Comparison of ENCODE assay signal across 6 cellular contexts in genomic region chr16:30077656-30078055, GRCh38. TPM values are rescaled to one million over a fixed set of nuclear protein-coding genes. Genes with fewer than 3 reads are reported as not detected.
DNase-seq lines count a peak whose midpoint lies in the region; ATAC-seq, FAIRE-seq and TF ChIP-seq lines count a peak whose summit lies in the region.

No MANE protein-coding gene starts in this region.

- peak overlapping the region; percentile 43 for H3K9ac ChIP-seq in NT2/D1 (ENCODE audit: insufficient read length, low read depth)
- H3K9ac ChIP-seq in fibroblast of lung (ENCODE audit: insufficient read depth, low read length), result peak overlapping the region; percentile 39

- H3K4me3 ChIP-seq in AG10803 (ENCODE audit: low read length) (peak overlapping the region; percentile 95), NT2/D1 (ENCODE audit: insufficient read length, low read depth) (no peak overlapping the region), fibroblast of lung (replicated peaks in 1 of 4; ENCODE audit: control extremely low read depth in 1 of 4, insufficient read depth in 1 of 4, low read depth in 3 of 4, low read length in 4 of 4) (peak overlapping the region in 2 of 4 experiments; percentile 73 to 89)

- FAIRE-seq in H54 (lab: Jason Lieb, UNC), result no peak

- no peak for TF ChIP-seq CTCF in AG10803 (conservative IDR thresholded peaks at IDR 0.05; ENCODE audit: low read length)
- no peak for TF ChIP-seq CTCF in fibroblast of lung (conservative IDR thresholded peaks at IDR 0.05 in 1 of 2, IDR thresholded peaks at IDR 0.05 in 1 of 2; ENCODE audit: low read depth in 1 of 2, low read length in 2 of 2)

- DNase-seq in AG10803 (ENCODE audit: low read depth) (no peak), NT2/D1 (ENCODE audit: low read depth, low spot score) (no peak), fibroblast of lung (ENCODE audit: low read depth in 2 of 2) (peak in 1 of 2 donors; percentile 34), H54 (ENCODE audit: insufficient read length, low spot score) (no peak), NCI-H1436 (lab: John Stamatoyannopoulos, UW) (no peak)

- ATAC-seq in GM19397 (IDR thresholded peaks at IDR 0.05; ENCODE audit: unreplicated experiment), result no peak

- peaks cover 46% of the 10 kb centered on the region for H3K79me2 ChIP-seq in fibroblast of lung (ENCODE audit: control insufficient read depth, insufficient read depth, low read length)

- H3K4me1 ChIP-seq in NT2/D1 (ENCODE audit: insufficient read depth, insufficient read length) (peaks cover 6% of the 10 kb centered on the region), fibroblast of lung (ENCODE audit: control insufficient read depth, extremely low read depth, insufficient read depth, low read length) (peaks cover 13% of the 10 kb centered on the region)

- no peaks in the 10 kb centered on the region for H3K9me3 ChIP-seq in NT2/D1 (ENCODE audit: insufficient read depth, low read length)
- no peaks in the 10 kb centered on the region for H3K9me3 ChIP-seq in fibroblast of lung (ENCODE audit: control insufficient read depth, insufficient read depth, low read depth, low read length)

- peaks cover 73% of the 10 kb centered on the region for H3K36me3 ChIP-seq in NT2/D1 (ENCODE audit: insufficient read depth, insufficient read length, low read length)
- H3K36me3 ChIP-seq in fibroblast of lung (ENCODE audit: control insufficient read depth, insufficient read depth, low read length), result peaks cover 31% of the 10 kb centered on the region

- peak overlapping the region; percentile 100 for H3K4me2 ChIP-seq in fibroblast of lung (ENCODE audit: extremely low read depth, insufficient read depth, low read length)

- no peak overlapping the region for H2AFZ ChIP-seq in fibroblast of lung (ENCODE audit: low read length)

- TF ChIP-seq POLR2A in H54 (IDR thresholded peaks at IDR 0.05; ENCODE audit: low read depth, low read length), result no peak

- no peaks in the 10 kb centered on the region for H4K20me1 ChIP-seq in fibroblast of lung (ENCODE audit: control insufficient read depth, extremely low read depth, insufficient read depth, low read length)

- peak overlapping the region; percentile 95 for H3K27ac ChIP-seq in fibroblast of lung (ENCODE audit: insufficient read depth, low read length)

- H3K27me3 ChIP-seq in NT2/D1 (ENCODE audit: insufficient read depth, insufficient read length) (no peaks in the 10 kb centered on the region), fibroblast of lung (ENCODE audit: control insufficient read depth, insufficient read depth, low read length) (no peaks in the 10 kb centered on the region)

RNA-seq across cellular contexts. Expression of gene PPP4C, which starts 1.9 kb away (rescaled TPM):
- 134 and 147 TPM in 2 replicates for total RNA-seq in fibroblast of lung
- 116 and 161 TPM in 2 replicates for polyA plus RNA-seq in fibroblast of lung
- 110 and 164 TPM in 2 replicates for polyA plus RNA-seq in fibroblast of lung (2012)
- 526 and 648 TPM in 2 replicates for polyA minus RNA-seq in fibroblast of lung (ENCODE audit: low replicate concordance)

RNA-seq across cellular contexts. Expression of gene ALDOA, which starts 12.1 kb away (rescaled TPM):
- total RNA-seq in fibroblast of lung, result 461 and 474 TPM in 2 replicates
- polyA plus RNA-seq in fibroblast of lung, result 1,015 and 1,066 TPM in 2 replicates
- 1,704 and 1,856 TPM in 2 replicates for polyA plus RNA-seq in fibroblast of lung (2012)
- 3,082 and 4,109 TPM in 2 replicates for polyA minus RNA-seq in fibroblast of lung (ENCODE audit: low replicate concordance)

RNA-seq across cellular contexts. Expression of gene TBX6, which starts 14.1 kb away (rescaled TPM):
- total RNA-seq in fibroblast of lung, result 0.26 and 0.33 TPM in 2 replicates
- polyA plus RNA-seq in fibroblast of lung, result not detected in 2 replicates
- polyA plus RNA-seq in fibroblast of lung (2012), result 0.06 and 0.12 TPM in 2 replicates
- polyA minus RNA-seq in fibroblast of lung (ENCODE audit: low replicate concordance), result not detected in 2 replicates

RNA-seq across cellular contexts. Expression of gene YPEL3, which starts 18.4 kb away (rescaled TPM):
- total RNA-seq in fibroblast of lung, result 16.0 and 19.5 TPM in 2 replicates
- 11.9 and 21.4 TPM in 2 replicates for polyA plus RNA-seq in fibroblast of lung
- polyA plus RNA-seq in fibroblast of lung (2012), result 30.6 and 50.4 TPM in 2 replicates
- 14.5 and 48.2 TPM in 2 replicates for polyA minus RNA-seq in fibroblast of lung (ENCODE audit: low replicate concordance)

RNA-seq across cellular contexts. Expression of gene GDPD3, which starts 35.7 kb away (rescaled TPM):
- total RNA-seq in fibroblast of lung, result 1.0 and 1.2 TPM in 2 replicates
- 1.2 and 1.3 TPM in 2 replicates for polyA plus RNA-seq in fibroblast of lung
- 2.3 and 2.5 TPM in 2 replicates for polyA plus RNA-seq in fibroblast of lung (2012)
- 0.90 and 2.3 TPM in 2 replicates for polyA minus RNA-seq in fibroblast of lung (ENCODE audit: low replicate concordance)
